ENCODE assay signal across 16 cellular contexts in genomic region chr6:106370639-106371038, GRCh38. TPM values are rescaled to one million over a fixed set of nuclear protein-coding genes. Genes with fewer than 3 reads are reported as not detected.
DNase-seq lines count a peak whose midpoint lies in the region; ATAC-seq, FAIRE-seq and TF ChIP-seq lines count a peak whose summit lies in the region.
"Had no signal": no experiment of that assay in that cellular context is flagged by ENCODE, and none has a peak within 500 bp of the region (broad histone marks: within the 10 kb centered on the region; RNA-seq: fewer than 3 reads in every experiment).

No MANE protein-coding gene starts in this region.

- POLR2A ChIA-PET in HCT116 (lab: Charles Lee), result no interaction called here

- FAIRE-seq in RCC 7860 (lab: Jason Lieb, UNC), result peak; percentile 43
- FAIRE-seq: D721Med, K562 had no signal

- TF ChIP-seq POLR2A in HCT116 (IDR thresholded peaks at IDR 0.05; ENCODE audit: borderline replicate concordance, extremely low read depth, insufficient read depth, insufficient read length) (no peak), prostate gland (IDR thresholded peaks at IDR 0.05) (no peak)

- BruUV-seq in HCT116 (replicated peaks; lab: Mats Ljungman, UMichigan), result no TSS peak

- intact Hi-C loops in HCT116 (cut with micrococcal nuclease), result no loop called here
- intact Hi-C loops in prostate gland (cut with DNase I), result no loop called here

- TF ChIP-seq RAD21 in HCT116 (IDR thresholded peaks at IDR 0.05; ENCODE audit: low read depth), result 0 out of 2 replicates have a peak, but pooled peaks have one; percentile 6

- no peaks in the 10 kb centered on the region for H4K20me1 ChIP-seq in HCT116 (ENCODE audit: insufficient read depth)

- RAD21 ChIA-PET in HCT116 (lab: Charles Lee; ENCODE audit: low non-redundant PET in 1 of 2, low total read pairs in 2 of 2, uncharacterized antibody in 2 of 2, unreplicated experiment in 2 of 2), result no interaction called here

- no peaks in the 10 kb centered on the region for H3K9me3 ChIP-seq in HCT116 (ENCODE audit: control insufficient read depth in 1 of 2, insufficient read depth in 1 of 2, low read depth in 1 of 2, low read length in 2 of 2)
- H3K9me3 ChIP-seq in esophagus (ENCODE audit: control insufficient read depth in 2 of 2, insufficient read depth in 1 of 2, low read depth in 1 of 2, low read length in 1 of 2), result no peaks in the 10 kb centered on the region
- H3K9me3 ChIP-seq in prostate gland, result no peaks in the 10 kb centered on the region
- H3K9me3 ChIP-seq: SJCRH30 had no signal

- peak overlapping the region; percentile 48 for H3K4me2 ChIP-seq in HCT116 (ENCODE audit: low read length)

- no peaks in the 10 kb centered on the region for H3K27me3 ChIP-seq in HCT116 (ENCODE audit: insufficient read depth, low read length)
- no peaks in the 10 kb centered on the region for H3K27me3 ChIP-seq in esophagus (ENCODE audit: control insufficient read depth in 1 of 2, insufficient read depth in 2 of 2, low read length in 2 of 2)
- H3K27me3 ChIP-seq in prostate gland (replicated peaks; ENCODE audit: insufficient read depth), result no peaks in the 10 kb centered on the region
- H3K27me3 ChIP-seq: SJCRH30 had no signal

- H3K4me1 ChIP-seq in HCT116 (ENCODE audit: control insufficient read depth in 1 of 2, insufficient read depth in 2 of 2, low read length in 2 of 2), result peaks cover 10 to 50% of the 10 kb centered on the region in 2 experiments
- peaks cover 0 to 5% of the 10 kb centered on the region in 2 donors for H3K4me1 ChIP-seq in esophagus (ENCODE audit: control insufficient read depth in 2 of 2, insufficient read depth in 2 of 2, low read length in 1 of 2)
- H3K4me1 ChIP-seq in prostate gland (replicated peaks), result no peaks in the 10 kb centered on the region
- H3K4me1 ChIP-seq: SJCRH30 had no signal

- H3K4me3 Mint-ChIP-seq in chondrocyte (ENCODE audit: unreplicated experiment), result no peak overlapping the region
- H3K4me3 Mint-ChIP-seq: CD4-positive, CD25-positive, alpha-beta regulatory T cell had no signal

- H3K27ac ChIP-seq in HCT116 (ENCODE audit: low read depth, low read length) (no peak overlapping the region), esophagus (ENCODE audit: low read depth in 2 of 2, low read length in 1 of 2) (peak overlapping the region; percentile 80 to 89), prostate gland (peak overlapping the region; percentile 20 to 28)
- H3K27ac ChIP-seq: SJCRH30 had no signal

- H2AFZ ChIP-seq in HCT116 (ENCODE audit: low read depth, low read length, poor library complexity, severe bottlenecking), result no peak overlapping the region

- DNase-seq in HCT116 (ENCODE audit: low read depth, low spot score) (peak; percentile 44), RCC 7860 (ENCODE audit: low spot score) (peak; percentile 26), prostate gland (ENCODE audit: low spot score) (no peak), T-helper 2 cell (no peak), chondrocyte (ENCODE audit: low spot score) (no peak), OCI-M2 (lab: John Stamatoyannopoulos, UW; ENCODE audit: unreplicated experiment) (no peak), DMS79 treated with DMSO at 0.1 percent for 48 hours (lab: John Stamatoyannopoulos, UW) (no peak)
- DNase-seq: AML-193; CD4-positive, CD25-positive, alpha-beta regulatory T cell; DND-41; NCI-H187 treated with DMSO at 0.1 percent for 48 hours; NCI-H774; SJCRH30 had no signal

- WGBS in esophagus, 2 donors, result 35 to 45% methylated on average over 1 of the region's 1 CpG
- 26% methylated on average over 1 of the region's 1 CpG for WGBS in prostate gland

- no peaks in the 10 kb centered on the region for H3K4me1 Mint-ChIP-seq in chondrocyte (ENCODE audit: low read depth)
- H3K4me1 Mint-ChIP-seq: CD4-positive, CD25-positive, alpha-beta regulatory T cell had no signal

- no peaks in the 10 kb centered on the region for H3K79me2 ChIP-seq in HCT116 (ENCODE audit: insufficient read depth, low read length)

- H3K27me3 Mint-ChIP-seq in chondrocyte (ENCODE audit: low read depth), result peaks cover 29% of the 10 kb centered on the region

- CTCF ChIA-PET in HCT116 (lab: Charles Lee), result interaction anchor here (2.6 to 6.3 kb wide), 2 partner anchors 10 to 31 kb away, joined by 11 to 52 read pairs; partner anchors contain the start of gene CRYBG1

- H3K4me3 ChIP-seq in HCT116 (replicated peaks in 1 of 2; ENCODE audit: low read depth in 1 of 2, low read length in 2 of 2), result 0 out of 4 replicates have a peak overlapping the region, but pooled peaks of 1 of the 2 experiments have one; percentile 1
- no peak overlapping the region for H3K4me3 ChIP-seq in esophagus (ENCODE audit: low read depth in 1 of 2, low read length in 2 of 2)
- no peak overlapping the region for H3K4me3 ChIP-seq in prostate gland
- H3K4me3 ChIP-seq: K562, SJCRH30 had no signal

- H3K27ac Mint-ChIP-seq in chondrocyte (ENCODE audit: unreplicated experiment), result no peak overlapping the region
- H3K27ac Mint-ChIP-seq: CD4-positive, CD25-positive, alpha-beta regulatory T cell had no signal

- no peaks in the 10 kb centered on the region for H3K9me3 Mint-ChIP-seq in chondrocyte (ENCODE audit: low read depth)

- peak overlapping the region; percentile 12 for H3K9ac ChIP-seq in HCT116 (ENCODE audit: low read length)

- no peaks in the 10 kb centered on the region for H3K9me2 ChIP-seq in HCT116 (ENCODE audit: insufficient read depth)

- no peaks in the 10 kb centered on the region for H3K36me3 Mint-ChIP-seq in chondrocyte (ENCODE audit: low read depth)
- H3K36me3 Mint-ChIP-seq: CD4-positive, CD25-positive, alpha-beta regulatory T cell had no signal

- H3K36me3 ChIP-seq in HCT116 (ENCODE audit: control insufficient read depth in 1 of 2, insufficient read depth in 2 of 2, low read length in 2 of 2) (no peaks in the 10 kb centered on the region), esophagus (ENCODE audit: control insufficient read depth in 2 of 2, insufficient read depth in 2 of 2, low read length in 1 of 2) (no peaks in the 10 kb centered on the region), prostate gland (no peaks in the 10 kb centered on the region)
- H3K36me3 ChIP-seq: SJCRH30 had no signal

- peak; percentile 68 for ATAC-seq in HCT116
- ATAC-seq: K562 had no signal

- TF ChIP-seq CTCF in HCT116 (IDR thresholded peaks at IDR 0.05 in 2 of 3, conservative IDR thresholded peaks at IDR 0.05 in 1 of 3; ENCODE audit: borderline replicate concordance in 1 of 3, insufficient read depth in 1 of 3, low read depth in 2 of 3, low read length in 2 of 3) (no peak), prostate gland (IDR thresholded peaks at IDR 0.05) (no peak), chondrocyte (IDR thresholded peaks at IDR 0.05) (no peak)

TF ChIP-seq in HCT116, 20 proteins besides CTCF, POLR2A, EP300 and RAD21 (continues in another document):
- TF ChIP-seq SP1 (IDR thresholded peaks at IDR 0.05; ENCODE audit: low read depth) (peak; percentile 67), FOSL1 (IDR thresholded peaks at IDR 0.05; ENCODE audit: low read depth) (peak; percentile 90), REST (IDR thresholded peaks at IDR 0.05; ENCODE audit: low read depth) (no peak), ZNF274 (IDR thresholded peaks at IDR 0.05; ENCODE audit: low read depth, low read length) (no peak), EZH2phosphoT487 (IDR thresholded peaks at IDR 0.05; ENCODE audit: borderline replicate concordance) (no peak), EZH2 (IDR thresholded peaks at IDR 0.05) (no peak), POLR2AphosphoS5 (IDR thresholded peaks at IDR 0.05; ENCODE audit: low read depth, low read length) (no peak), SIN3A (IDR thresholded peaks at IDR 0.05; ENCODE audit: low read depth) (no peak), MAX (IDR thresholded peaks at IDR 0.05) (no peak), SRF (IDR thresholded peaks at IDR 0.05; ENCODE audit: low read depth) (peak; percentile 40; the same call in 1 of the 2 replicates), EGR1 (IDR thresholded peaks at IDR 0.05; ENCODE audit: low read depth) (no peak), CEBPB (IDR thresholded peaks at IDR 0.05; ENCODE audit: low read depth) (no peak), ELF1 (IDR thresholded peaks at IDR 0.05; ENCODE audit: borderline replicate concordance, low read depth) (no peak), ZFX (IDR thresholded peaks at IDR 0.05) (no peak), TCF7L2 (IDR thresholded peaks at IDR 0.05; ENCODE audit: borderline replicate concordance, extremely low read depth, insufficient read depth, insufficient read length) (no peak)

RNA-seq across cellular contexts. Expression of gene CRYBG1, which starts 10.1 kb away (rescaled TPM):
- total RNA-seq in HCT116 (2021; ENCODE audit: unreplicated experiment) (10.7 TPM), prostate gland (10 to 100 TPM; 39.9 to 75.4 TPM), chondrocyte (3.9 to 16.2 TPM (median 4.5 TPM) in 3 replicates)
- polyA plus RNA-seq in HCT116 (2012), result 3.9 and 5.1 TPM in 2 replicates
- 10 to 100 TPM; 45.2 to 74.9 TPM for polyA plus RNA-seq in esophagus
- total RNA-seq: SJCRH30 had no signal

RNA-seq across cellular contexts. Expression of gene ATG5, which starts 45.1 kb away (rescaled TPM):
- total RNA-seq in HCT116 (2021; ENCODE audit: unreplicated experiment) (39.6 TPM), prostate gland (10 to 100 TPM; 31.9 to 34.3 TPM), chondrocyte (21.4 to 24.7 TPM (median 23.7 TPM) in 3 replicates)
- 21.1 and 23.6 TPM in 2 replicates for polyA plus RNA-seq in HCT116 (2012)
- 10 to 100 TPM in 1 of 2 donors, 1 to 10 TPM in 1; 9.1 to 12.5 TPM for polyA plus RNA-seq in esophagus

Comparison
In these comparisons a context has a peak if more than half of its experiments do, and no peak if none do; other contexts are left out.
1. DNase-seq: peak in HCT116 (single experiment) and RCC 7860 (single experiment); none in prostate gland (single experiment), T-helper 2 cell (0 of 5), chondrocyte (single experiment), OCI-M2 (single experiment) and DMS79 treated with DMSO at 0.1 percent for 48 hours (single experiment).